9 cellular contexts compared by ENCODE assay signal in the genomic region with DNA sequence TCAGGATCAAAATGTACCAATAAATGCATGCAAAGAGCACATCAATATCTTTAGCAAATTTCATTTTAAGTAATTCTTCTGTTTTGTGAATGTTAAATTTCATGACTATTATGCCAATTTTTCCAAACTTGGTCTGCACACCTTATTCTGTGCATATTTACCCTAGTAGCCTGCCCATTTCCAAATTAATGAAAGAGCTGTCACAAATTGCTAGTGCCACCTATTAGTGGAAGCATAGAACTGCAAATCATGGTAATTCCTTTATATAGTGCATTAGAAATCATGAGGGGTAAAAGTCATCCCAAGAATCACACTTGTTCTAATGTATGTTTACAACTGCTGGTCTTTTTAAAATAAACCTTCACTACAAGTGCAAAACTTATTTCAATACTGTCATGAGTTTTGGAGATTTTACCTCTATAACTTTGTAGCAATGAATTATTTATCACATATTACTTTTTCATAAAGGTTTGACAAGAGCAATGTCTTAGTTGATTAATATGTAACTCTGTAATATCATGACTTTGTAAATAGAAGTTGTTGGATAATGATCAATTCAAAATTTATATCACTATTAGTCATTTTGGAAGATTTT. TPM values are rescaled to one million over a fixed set of nuclear protein-coding genes. Genes with fewer than 3 reads are reported as not detected.
DNase-seq lines count a peak whose midpoint lies in the region; ATAC-seq, FAIRE-seq and TF ChIP-seq lines count a peak whose summit lies in the region.
"Had no signal": no experiment of that assay in that cellular context is flagged by ENCODE, and none has a peak within 500 bp of the region (broad histone marks: within the 10 kb centered on the region; RNA-seq: fewer than 3 reads in every experiment).

No MANE protein-coding gene starts in this region.

- DNase-seq in AG10803 (ENCODE audit: low read depth): no peak
- no peak for DNase-seq in HCT116 (ENCODE audit: low read depth, low spot score)
- no peak for DNase-seq in NCI-H2196 treated with DMSO at 0.1 percent for 48 hours (lab: John Stamatoyannopoulos, UW; ENCODE audit: unreplicated experiment)
- DNase-seq in 8988T: no peak
- DNase-seq: activated naive CD8-positive, alpha-beta T cell treated with anti-CD3 and anti-CD28 coated beads, Interleukin-2, amount 10 ng/mL, durations not matched to agents 7 days and 5 days had no signal

- H4K20me1 ChIP-seq in HCT116 (ENCODE audit: insufficient read depth): no peaks in the 10 kb centered on the region
- peaks cover 7% of the 10 kb centered on the region; the same call in 1 of the 2 replicates for H4K20me1 ChIP-seq in SU-DHL-6 (ENCODE audit: low read depth, low read length)

- no TSS peak for BruUV-seq in HCT116 (replicated peaks; lab: Mats Ljungman, UMichigan)

- H3F3A ChIP-seq in SU-DHL-6 (ENCODE audit: insufficient read depth): no peaks in the 10 kb centered on the region

- no peaks in the 10 kb centered on the region for H3K9me2 ChIP-seq in HCT116 (ENCODE audit: insufficient read depth)
- no peaks in the 10 kb centered on the region for H3K9me2 ChIP-seq in SU-DHL-6 (replicated peaks; ENCODE audit: insufficient read depth, low read length)

- H2AFZ ChIP-seq in HCT116 (ENCODE audit: low read depth, low read length, poor library complexity, severe bottlenecking): peak overlapping the region; percentile 87
- H2AFZ ChIP-seq in SU-DHL-6 (ENCODE audit: low read depth, low read length, severe bottlenecking): no peak overlapping the region

- CTCF ChIA-PET in HCT116 (lab: Charles Lee): no interaction called here

- H3K27me3 ChIP-seq in HCT116 (ENCODE audit: insufficient read depth, low read length) (no peaks in the 10 kb centered on the region), SU-DHL-6 (ENCODE audit: low read length) (no peaks in the 10 kb centered on the region)

- ATAC-seq in HCT116 (peak; percentile 72), GM21576 (IDR thresholded peaks at IDR 0.05; ENCODE audit: unreplicated experiment) (no peak), HG03196 (IDR thresholded peaks at IDR 0.05; ENCODE audit: unreplicated experiment) (no peak)

- H3K4me1 ChIP-seq in HCT116 (ENCODE audit: control insufficient read depth in 1 of 2, insufficient read depth in 2 of 2, low read length in 2 of 2): peaks cover 5 to 27% of the 10 kb centered on the region in 2 experiments; a peak in 3 of 4 replicates

- no peak overlapping the region for H3K27ac ChIP-seq in HCT116 (ENCODE audit: low read depth, low read length)
- H3K27ac ChIP-seq in SU-DHL-6 (ENCODE audit: low read depth, low read length): no peak overlapping the region

- TF ChIP-seq CTCF in AG10803 (conservative IDR thresholded peaks at IDR 0.05; ENCODE audit: low read length) (peak; percentile 55), HCT116 (IDR thresholded peaks at IDR 0.05 in 2 of 3, conservative IDR thresholded peaks at IDR 0.05 in 1 of 3; ENCODE audit: borderline replicate concordance in 1 of 3, insufficient read depth in 1 of 3, low read depth in 2 of 3, low read length in 2 of 3) (peak; percentile 35 to 64 (median 44); a peak in 5 of 6 replicates), SU-DHL-6 (IDR thresholded peaks at IDR 0.05; ENCODE audit: insufficient read depth, low read length, poor library complexity, severe bottlenecking) (peak; percentile 11)

- no peak for TF ChIP-seq POLR2A in HCT116 (IDR thresholded peaks at IDR 0.05; ENCODE audit: borderline replicate concordance, extremely low read depth, insufficient read depth, insufficient read length)

- H3K9me3 ChIP-seq in HCT116 (ENCODE audit: control insufficient read depth in 1 of 2, insufficient read depth in 1 of 2, low read depth in 1 of 2, low read length in 2 of 2): no peaks in the 10 kb centered on the region
- H3K9me3 ChIP-seq in SU-DHL-6 (ENCODE audit: insufficient read depth, low read length): no peaks in the 10 kb centered on the region

- H3K9ac ChIP-seq in HCT116 (ENCODE audit: low read length): no peak overlapping the region
- no peak overlapping the region for H3K9ac ChIP-seq in SU-DHL-6 (ENCODE audit: low read length)

- peak; percentile 70 for TF ChIP-seq RAD21 in HCT116 (IDR thresholded peaks at IDR 0.05; ENCODE audit: low read depth)

- RAD21 ChIA-PET in HCT116 (lab: Charles Lee; ENCODE audit: low non-redundant PET in 1 of 2, low total read pairs in 2 of 2, uncharacterized antibody in 2 of 2, unreplicated experiment in 2 of 2): no interaction called here

- peak; percentile 81 for FAIRE-seq in islet of Langerhans (lab: Jason Lieb, UNC)

- intact Hi-C loops in HCT116 (cut with micrococcal nuclease): loop anchor here (1.0 to 5.0 kb wide), 2 partner anchors 213 to 833 kb away; no protein-coding TSS in a partner anchor

- no peak overlapping the region for H3K4me3 ChIP-seq in AG10803 (ENCODE audit: low read length)
- no peak overlapping the region for H3K4me3 ChIP-seq in HCT116 (replicated peaks in 1 of 2; ENCODE audit: low read depth in 1 of 2, low read length in 2 of 2)
- no peak overlapping the region for H3K4me3 ChIP-seq in SU-DHL-6 (ENCODE audit: insufficient read depth, low read length, poor library complexity, severe bottlenecking)

- no peaks in the 10 kb centered on the region for H3K36me3 ChIP-seq in HCT116 (ENCODE audit: control insufficient read depth in 1 of 2, insufficient read depth in 2 of 2, low read length in 2 of 2)
- no peaks in the 10 kb centered on the region for H3K36me3 ChIP-seq in SU-DHL-6 (ENCODE audit: low read length)

- no peaks in the 10 kb centered on the region; the same call in 1 of the 2 replicates for H3K79me2 ChIP-seq in HCT116 (ENCODE audit: insufficient read depth, low read length)
- H3K79me2 ChIP-seq in SU-DHL-6 (ENCODE audit: insufficient read depth, low read length): no peaks in the 10 kb centered on the region

- POLR2A ChIA-PET in HCT116 (lab: Charles Lee): no interaction called here

- H3K4me2 ChIP-seq in HCT116 (ENCODE audit: low read length) (peak overlapping the region; percentile 52; the same call in 1 of the 2 replicates), SU-DHL-6 (ENCODE audit: low read depth, low read length, poor library complexity, severe bottlenecking) (no peak overlapping the region)

TF ChIP-seq in HCT116, 20 proteins besides CTCF, POLR2A, EP300 and RAD21:
- TF ChIP-seq EZH2phosphoT487 (IDR thresholded peaks at IDR 0.05; ENCODE audit: borderline replicate concordance): no peak
- TF ChIP-seq ELF1 (IDR thresholded peaks at IDR 0.05; ENCODE audit: borderline replicate concordance, low read depth): no peak
- no peak for TF ChIP-seq FOSL1 (IDR thresholded peaks at IDR 0.05; ENCODE audit: low read depth)
- no peak for TF ChIP-seq SRF (IDR thresholded peaks at IDR 0.05; ENCODE audit: low read depth)
- no peak for TF ChIP-seq JUND (IDR thresholded peaks at IDR 0.05)
- no peak for TF ChIP-seq EGR1 (IDR thresholded peaks at IDR 0.05; ENCODE audit: low read depth)
- TF ChIP-seq ZNF274 (IDR thresholded peaks at IDR 0.05; ENCODE audit: low read depth, low read length): no peak
- TF ChIP-seq CBX3 (IDR thresholded peaks at IDR 0.05; ENCODE audit: low read depth): no peak
- TF ChIP-seq, protein P1, sequence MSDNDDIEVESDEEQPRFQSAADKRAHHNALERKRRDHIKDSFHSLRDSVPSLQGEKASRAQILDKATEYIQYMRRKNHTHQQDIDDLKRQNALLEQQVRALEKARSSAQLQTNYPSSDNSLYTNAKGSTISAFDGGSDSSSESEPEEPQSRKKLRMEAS (IDR thresholded peaks at IDR 0.05): no peak
- no peak for TF ChIP-seq YY1 (IDR thresholded peaks at IDR 0.05; ENCODE audit: extremely low read depth, insufficient replicate concordance, low read depth, low read length)
- no peak for TF ChIP-seq TCF7L2 (IDR thresholded peaks at IDR 0.05; ENCODE audit: borderline replicate concordance, extremely low read depth, insufficient read depth, insufficient read length)
- no peak for TF ChIP-seq ZFX (IDR thresholded peaks at IDR 0.05)
- TF ChIP-seq POLR2AphosphoS5 (IDR thresholded peaks at IDR 0.05; ENCODE audit: low read depth, low read length): no peak
- TF ChIP-seq SP1 (IDR thresholded peaks at IDR 0.05; ENCODE audit: low read depth): no peak
- no peak for TF ChIP-seq EZH2 (IDR thresholded peaks at IDR 0.05)
- TF ChIP-seq, protein P2, sequence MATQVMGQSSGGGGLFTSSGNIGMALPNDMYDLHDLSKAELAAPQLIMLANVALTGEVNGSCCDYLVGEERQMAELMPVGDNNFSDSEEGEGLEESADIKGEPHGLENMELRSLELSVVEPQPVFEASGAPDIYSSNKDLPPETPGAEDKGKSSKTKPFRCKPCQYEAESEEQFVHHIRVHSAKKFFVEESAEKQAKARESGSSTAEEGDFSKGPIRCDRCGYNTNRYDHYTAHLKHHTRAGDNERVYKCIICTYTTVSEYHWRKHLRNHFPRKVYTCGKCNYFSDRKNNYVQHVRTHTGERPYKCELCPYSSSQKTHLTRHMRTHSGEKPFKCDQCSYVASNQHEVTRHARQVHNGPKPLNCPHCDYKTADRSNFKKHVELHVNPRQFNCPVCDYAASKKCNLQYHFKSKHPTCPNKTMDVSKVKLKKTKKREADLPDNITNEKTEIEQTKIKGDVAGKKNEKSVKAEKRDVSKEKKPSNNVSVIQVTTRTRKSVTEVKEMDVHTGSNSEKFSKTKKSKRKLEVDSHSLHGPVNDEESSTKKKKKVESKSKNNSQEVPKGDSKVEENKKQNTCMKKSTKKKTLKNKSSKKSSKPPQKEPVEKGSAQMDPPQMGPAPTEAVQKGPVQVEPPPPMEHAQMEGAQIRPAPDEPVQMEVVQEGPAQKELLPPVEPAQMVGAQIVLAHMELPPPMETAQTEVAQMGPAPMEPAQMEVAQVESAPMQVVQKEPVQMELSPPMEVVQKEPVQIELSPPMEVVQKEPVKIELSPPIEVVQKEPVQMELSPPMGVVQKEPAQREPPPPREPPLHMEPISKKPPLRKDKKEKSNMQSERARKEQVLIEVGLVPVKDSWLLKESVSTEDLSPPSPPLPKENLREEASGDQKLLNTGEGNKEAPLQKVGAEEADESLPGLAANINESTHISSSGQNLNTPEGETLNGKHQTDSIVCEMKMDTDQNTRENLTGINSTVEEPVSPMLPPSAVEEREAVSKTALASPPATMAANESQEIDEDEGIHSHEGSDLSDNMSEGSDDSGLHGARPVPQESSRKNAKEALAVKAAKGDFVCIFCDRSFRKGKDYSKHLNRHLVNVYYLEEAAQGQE (IDR thresholded peaks at IDR 0.05; ENCODE audit: low read depth): no peak
- no peak for TF ChIP-seq SIN3A (IDR thresholded peaks at IDR 0.05; ENCODE audit: low read depth)
- no peak for TF ChIP-seq CEBPB (IDR thresholded peaks at IDR 0.05; ENCODE audit: low read depth)
TF ChIP-seq in HCT116: peak in this region for 0.

RNA-seq across cellular contexts. Expression of a gene that starts 5.7 kb away (rescaled TPM):
- total RNA-seq in HCT116 (2021; ENCODE audit: unreplicated experiment): 14.2 TPM
- 3.7 TPM in 2 replicates for polyA plus RNA-seq in HCT116 (2012)
